Comparison of ENCODE assay signal across 9 cellular contexts in genomic region chr2:201132518-201132917, GRCh38. TPM values are rescaled to one million over a fixed set of nuclear protein-coding genes. Genes with fewer than 3 reads are reported as not detected.
DNase-seq lines count a peak whose midpoint lies in the region; ATAC-seq, FAIRE-seq and TF ChIP-seq lines count a peak whose summit lies in the region.
"Had no signal": no experiment of that assay in that cellular context is flagged by ENCODE, and none has a peak within 500 bp of the region (broad histone marks: within the 10 kb centered on the region; RNA-seq: fewer than 3 reads in every experiment).

No MANE protein-coding gene starts in this region.

- TF ChIP-seq RAD21 in HepG2 (CRISPR knock-in tag; IDR thresholded peaks at IDR 0.05): no peak

- H3K4me3 ChIP-seq in right lobe of liver (no peak overlapping the region), HepG2 (replicated peaks in 1 of 3; ENCODE audit: insufficient read depth in 1 of 3, low read depth in 2 of 3, low read length in 3 of 3) (no peak overlapping the region), MM.1S (ENCODE audit: low read length) (no peak overlapping the region), pancreas (no peak overlapping the region), HAP-1 (no peak overlapping the region)

- H3K27me3 ChIP-seq in right lobe of liver (no peaks in the 10 kb centered on the region), HepG2 (ENCODE audit: control insufficient read depth in 1 of 2, insufficient read depth in 2 of 2, low read length in 2 of 2) (no peaks in the 10 kb centered on the region), MM.1S (replicated peaks; ENCODE audit: insufficient read depth, low read length) (no peaks in the 10 kb centered on the region), pancreas (no peaks in the 10 kb centered on the region), HAP-1 (ENCODE audit: low read depth) (no peaks in the 10 kb centered on the region)

- TF ChIP-seq EP300 in HepG2 (IDR thresholded peaks at IDR 0.05; ENCODE audit: low read depth in 2 of 2, low read length in 2 of 2) (no peak), HepG2 (CRISPR knock-in tag; IDR thresholded peaks at IDR 0.05; ENCODE audit: borderline replicate concordance) (no peak)

- TF ChIP-seq POLR2A in right lobe of liver (IDR thresholded peaks at IDR 0.05) (no peak), HepG2 (IDR thresholded peaks at IDR 0.05; ENCODE audit: insufficient read depth in 1 of 2, low read depth in 2 of 2, low read length in 2 of 2) (no peak)

- peaks cover 0 to 32% (median 13%) of the 10 kb centered on the region in 4 donors for H3K4me1 ChIP-seq in right lobe of liver
- peaks cover 20% of the 10 kb centered on the region for H3K4me1 ChIP-seq in HepG2 (ENCODE audit: insufficient read depth, low read length)
- peaks cover 44% of the 10 kb centered on the region for H3K4me1 ChIP-seq in MM.1S (ENCODE audit: low read length)
- peaks cover 10 to 32% (median 25%) of the 10 kb centered on the region in 3 donors for H3K4me1 ChIP-seq in pancreas
- peaks cover 11% of the 10 kb centered on the region for H3K4me1 ChIP-seq in HAP-1

- peaks cover 0 to 48% (median 29%) of the 10 kb centered on the region in 4 donors for H3K36me3 ChIP-seq in right lobe of liver
- H3K36me3 ChIP-seq in HepG2 (replicated peaks in 1 of 2; ENCODE audit: control insufficient read depth in 1 of 2, insufficient read depth in 2 of 2, low read length in 2 of 2): peaks cover 33 to 56% of the 10 kb centered on the region in 2 experiments
- peaks cover 4% of the 10 kb centered on the region; the same call in 1 of the 2 replicates for H3K36me3 ChIP-seq in MM.1S (replicated peaks; ENCODE audit: insufficient read depth, low read length)
- H3K36me3 ChIP-seq in pancreas: peaks cover 0 to 23% (median 19%) of the 10 kb centered on the region in 3 donors
- H3K36me3 ChIP-seq in HAP-1 (replicated peaks): peaks cover 4% of the 10 kb centered on the region

- no peak overlapping the region for H2AFZ ChIP-seq in HepG2 (ENCODE audit: low read length)
- no peak overlapping the region for H2AFZ ChIP-seq in MM.1S (ENCODE audit: low read length)

- H3K9me3 Mint-ChIP-seq in endothelial cell (ENCODE audit: unreplicated experiment) (no peaks in the 10 kb centered on the region), glutamatergic neuron (ENCODE audit: unreplicated experiment) (peaks cover 3% of the 10 kb centered on the region)

- H3K9me2 ChIP-seq in MM.1S (replicated peaks; ENCODE audit: insufficient read depth, low read length): no peaks in the 10 kb centered on the region

- peaks cover 17% of the 10 kb centered on the region for H3K27me3 Mint-ChIP-seq in endothelial cell (ENCODE audit: unreplicated experiment)
- H3K27me3 Mint-ChIP-seq in glutamatergic neuron (ENCODE audit: unreplicated experiment): peaks cover 4% of the 10 kb centered on the region

- TF ChIP-seq CTCF in right lobe of liver (IDR thresholded peaks at IDR 0.05) (no peak), HepG2 (CRISPR knock-in tag; IDR thresholded peaks at IDR 0.05) (no peak), MM.1S (IDR thresholded peaks at IDR 0.05; ENCODE audit: low read length) (no peak), endothelial cell (IDR thresholded peaks at IDR 0.05; ENCODE audit: unreplicated experiment) (no peak), pancreas (IDR thresholded peaks at IDR 0.05) (no peak), glutamatergic neuron (IDR thresholded peaks at IDR 0.05; ENCODE audit: partially characterized antibody, unreplicated experiment) (no peak)

- H3K9me3 ChIP-seq in right lobe of liver (no peaks in the 10 kb centered on the region), HepG2 (ENCODE audit: low read length) (no peaks in the 10 kb centered on the region), MM.1S (replicated peaks; ENCODE audit: insufficient read depth, low read length) (no peaks in the 10 kb centered on the region), pancreas (no peaks in the 10 kb centered on the region), HAP-1 (no peaks in the 10 kb centered on the region)

- intact Hi-C loops in right lobe of liver (cut with DNase I) (no loop called here), HepG2 (cut with micrococcal nuclease; ENCODE audit: unreplicated experiment) (no loop called here), pancreas (cut with DNase I) (no loop called here)

- peaks cover 24% of the 10 kb centered on the region for H3F3A ChIP-seq in MM.1S (ENCODE audit: insufficient read depth, low read length)

- H3K27ac Mint-ChIP-seq in endothelial cell (ENCODE audit: unreplicated experiment) (peak overlapping the region; percentile 83), glutamatergic neuron (ENCODE audit: unreplicated experiment) (no peak overlapping the region)

- H3K4me2 ChIP-seq in HepG2 (ENCODE audit: low read depth, low read length) (no peak overlapping the region), MM.1S (ENCODE audit: low read depth, low read length) (no peak overlapping the region)

- ATAC-seq in right lobe of liver: peak in 1 of 4 donors; percentile 4
- ATAC-seq in HepG2: no peak
- no peak for ATAC-seq in pancreas

- FAIRE-seq in HepG2 (lab: Jason Lieb, UNC) (no peak), pancreas (lab: Jason Lieb, UNC) (no peak)

- no peak for DNase-seq in right lobe of liver
- DNase-seq in HepG2 (ENCODE audit: low spot score): no peak
- no peak for DNase-seq in MM.1S
- no peak for DNase-seq in endothelial cell (ENCODE audit: low spot score)
- no peak for DNase-seq in pancreas
- DNase-seq in HAP-1 (ENCODE audit: low spot score in 2 of 2): no peak
- no peak for DNase-seq in glutamatergic neuron
- DNase-seq in activated gamma-delta T cell (lab: John Stamatoyannopoulos, UW): no peak
- DNase-seq: DMS 273 treated with DMSO at 0.1 percent for 48 hours had no signal

- peaks cover 49% of the 10 kb centered on the region for H3K36me3 Mint-ChIP-seq in endothelial cell (ENCODE audit: low read depth, unreplicated experiment)
- H3K36me3 Mint-ChIP-seq in glutamatergic neuron (ENCODE audit: unreplicated experiment): peaks cover 7% of the 10 kb centered on the region

- no TSS peak for BruUV-seq in HepG2 (replicated peaks; lab: Mats Ljungman, UMichigan)

- H3K79me2 ChIP-seq in HepG2 (ENCODE audit: insufficient read depth, low read length) (peaks cover 57% of the 10 kb centered on the region), MM.1S (ENCODE audit: low read length) (peaks cover 84% of the 10 kb centered on the region)

- no peak overlapping the region for H3K9ac ChIP-seq in HepG2 (ENCODE audit: insufficient read depth, low read depth, low read length)
- no peak overlapping the region for H3K9ac ChIP-seq in MM.1S (ENCODE audit: low read length)

- peak overlapping the region; percentile 86 for H3K4me3 Mint-ChIP-seq in endothelial cell (ENCODE audit: unreplicated experiment)
- H3K4me3 Mint-ChIP-seq in glutamatergic neuron (ENCODE audit: unreplicated experiment): no peak overlapping the region

- H4K20me1 ChIP-seq in HepG2 (ENCODE audit: insufficient read depth, low read length): peaks cover 5% of the 10 kb centered on the region; the same call in 1 of the 2 replicates
- no peaks in the 10 kb centered on the region for H4K20me1 ChIP-seq in MM.1S (ENCODE audit: insufficient read depth, low read length)

- H3K27ac ChIP-seq in right lobe of liver (peak overlapping the region in 2 of 3 donors; percentile 3 to 87), HepG2 (ENCODE audit: extremely low read length, insufficient read depth, low read length) (no peak overlapping the region), MM.1S (ENCODE audit: low read length) (peak overlapping the region; percentile 5; the same call in 1 of the 2 replicates), pancreas (no peak overlapping the region)

- peaks cover 73% of the 10 kb centered on the region for H3K4me1 Mint-ChIP-seq in endothelial cell (ENCODE audit: unreplicated experiment)
- H3K4me1 Mint-ChIP-seq in glutamatergic neuron (ENCODE audit: low read depth, unreplicated experiment): peaks cover 8% of the 10 kb centered on the region

- CTCF ChIA-PET in HepG2 (lab: Yijun Ruan, JAX; ENCODE audit: low intra/inter-chr PET ratio, low total read pairs): no interaction called here

- POLR2A ChIA-PET in HepG2 (lab: Yijun Ruan, JAX): interaction anchor here (1.0 kb wide), 1 partner anchor 14 kb away, joined by 3 read pairs; no protein-coding TSS in a partner anchor

- WGBS in right lobe of liver (ENCODE audit: insufficient coverage, low coverage, low lambda C conversion rate, missing lambda C conversion rate): 38% methylated on average over 1 of the region's 1 CpG
- WGBS in HepG2 (ENCODE audit: low lambda C conversion rate): 100% methylated on average over 1 of the region's 1 CpG
- WGBS in pancreas, 2 donors: 77 to 81% methylated on average over 1 of the region's 1 CpG

- in situ Hi-C loops in HepG2 (cut with HindIII; ENCODE audit: extremely low pct_ligation_motif_present, low pct_unique_long_range_greater_than_20kb) (no loop called here), HAP-1 (cut with MboI; ENCODE audit: low sequenced_read_pairs) (no loop called here)

RNA-seq across cellular contexts. Expression of gene CFLAR, which starts 16.6 kb away (rescaled TPM):
- total RNA-seq in right lobe of liver (10 to 100 TPM; 50.2 to 85.4 (median 66.3) TPM), HepG2 (2016; rRNA removed; fragmentation: Illumina TruSeq; extraction: Trizol) (92.1 and 109 TPM in 2 replicates), endothelial cell (ENCODE audit: unreplicated experiment) (241 TPM), pancreas (100 to 1,000 TPM in 1 of 6 donors, 10 to 100 TPM in 5; 37.0 to 101 (median 56.6) TPM), glutamatergic neuron (ENCODE audit: unreplicated experiment) (88.0 TPM)
- total RNA-seq in HepG2 (2016; cell fraction: cytosol; rRNA removed; fragmentation: Illumina TruSeq; extraction: Trizol; ENCODE audit: low read depth): 30.7 and 32.1 TPM in 2 replicates
- 93.7 and 102 TPM in 2 replicates for total RNA-seq in HepG2 (2016; cell fraction: insoluble cytoplasmic fraction; rRNA removed; fragmentation: Illumina TruSeq; extraction: Trizol)
- total RNA-seq in HepG2 (2016; cell fraction: membrane; rRNA removed; fragmentation: Illumina TruSeq; extraction: Trizol): 40.1 and 45.4 TPM in 2 replicates
- 117 and 122 TPM in 2 replicates for total RNA-seq in HepG2 (2016; cell fraction: nucleus; rRNA removed; fragmentation: Illumina TruSeq; extraction: Trizol)
- polyA plus RNA-seq in HepG2 (2011; rRNA removed) (37.3 and 43.8 TPM in 2 replicates), pancreas (10 to 100 TPM; 34.6 to 37.1 TPM)
- polyA plus RNA-seq in HepG2 (2011; cell fraction: cytosol; rRNA removed): 20.7 and 26.9 TPM in 2 replicates
- 67.5 and 77.8 TPM in 2 replicates for polyA plus RNA-seq in HepG2 (2011; cell fraction: nucleus; rRNA removed)
- polyA plus RNA-seq in HepG2 (2012): 46.4 and 55.2 TPM in 2 replicates
- 12.3 and 18.6 TPM in 2 replicates for polyA plus RNA-seq in HepG2 (2016; cell fraction: cytosol; fragmentation: Illumina TruSeq; extraction: Trizol; ENCODE audit: low read depth)
- polyA plus RNA-seq in HepG2 (2016; cell fraction: insoluble cytoplasmic fraction; fragmentation: Illumina TruSeq; extraction: Trizol; ENCODE audit: low read depth): 85.8 and 89.0 TPM in 2 replicates
- polyA plus RNA-seq in HepG2 (2016; cell fraction: membrane; fragmentation: Illumina TruSeq; extraction: Trizol; ENCODE audit: low read depth): 27.6 and 32.5 TPM in 2 replicates
- 97.6 and 113 TPM in 2 replicates for polyA plus RNA-seq in HepG2 (2016; cell fraction: nucleus; fragmentation: Illumina TruSeq; extraction: Trizol; ENCODE audit: insufficient read depth, low read depth)
- 26.0 and 106 TPM in 2 replicates for polyA minus RNA-seq in HepG2 (2011; rRNA and poly(A)+ RNA removed; ENCODE audit: low replicate concordance)
- polyA minus RNA-seq in HepG2 (2011; cell fraction: cytosol; rRNA and poly(A)+ RNA removed): 21.5 and 23.9 TPM in 2 replicates
- polyA minus RNA-seq in HepG2 (2011; cell fraction: nucleus; rRNA and poly(A)+ RNA removed): 213 and 290 TPM in 2 replicates

RNA-seq across cellular contexts. Expression of gene CASP10, which starts 50.4 kb away (rescaled TPM):
- total RNA-seq in right lobe of liver (1 to 10 TPM; 4.2 to 9.4 (median 8.4) TPM), HepG2 (2016; rRNA removed; fragmentation: Illumina TruSeq; extraction: Trizol) (22.2 and 31.1 TPM in 2 replicates), endothelial cell (ENCODE audit: unreplicated experiment) (38.6 TPM), pancreas (10 to 100 TPM in 1 of 6 donors, 1 to 10 TPM in 5; 3.0 to 11.7 (median 5.6) TPM), glutamatergic neuron (ENCODE audit: unreplicated experiment) (not detected)
- 1.6 and 2.2 TPM in 2 replicates for total RNA-seq in HepG2 (2016; cell fraction: cytosol; rRNA removed; fragmentation: Illumina TruSeq; extraction: Trizol; ENCODE audit: low read depth)
- total RNA-seq in HepG2 (2016; cell fraction: insoluble cytoplasmic fraction; rRNA removed; fragmentation: Illumina TruSeq; extraction: Trizol): 22.9 and 30.3 TPM in 2 replicates
- total RNA-seq in HepG2 (2016; cell fraction: membrane; rRNA removed; fragmentation: Illumina TruSeq; extraction: Trizol): 6.6 and 8.3 TPM in 2 replicates
- 26.9 and 27.1 TPM in 2 replicates for total RNA-seq in HepG2 (2016; cell fraction: nucleus; rRNA removed; fragmentation: Illumina TruSeq; extraction: Trizol)
- polyA plus RNA-seq in HepG2 (2011; rRNA removed) (23.8 and 25.1 TPM in 2 replicates), pancreas (1 to 10 TPM; 3.4 to 4.6 TPM)
- 12.7 and 16.6 TPM in 2 replicates for polyA plus RNA-seq in HepG2 (2011; cell fraction: cytosol; rRNA removed)
- polyA plus RNA-seq in HepG2 (2011; cell fraction: nucleus; rRNA removed): 24.5 and 34.7 TPM in 2 replicates
- 11.2 and 17.0 TPM in 2 replicates for polyA plus RNA-seq in HepG2 (2012)
- 0.84 and 1.2 TPM in 2 replicates for polyA plus RNA-seq in HepG2 (2016; cell fraction: cytosol; fragmentation: Illumina TruSeq; extraction: Trizol; ENCODE audit: low read depth)
- 14.4 and 15.3 TPM in 2 replicates for polyA plus RNA-seq in HepG2 (2016; cell fraction: insoluble cytoplasmic fraction; fragmentation: Illumina TruSeq; extraction: Trizol; ENCODE audit: low read depth)
- 1.9 and 2.2 TPM in 2 replicates for polyA plus RNA-seq in HepG2 (2016; cell fraction: membrane; fragmentation: Illumina TruSeq; extraction: Trizol; ENCODE audit: low read depth)
- 20.1 and 22.5 TPM in 2 replicates for polyA plus RNA-seq in HepG2 (2016; cell fraction: nucleus; fragmentation: Illumina TruSeq; extraction: Trizol; ENCODE audit: insufficient read depth, low read depth)
- 7.9 and 31.1 TPM in 2 replicates for polyA minus RNA-seq in HepG2 (2011; rRNA and poly(A)+ RNA removed; ENCODE audit: low replicate concordance)
- 14.6 and 20.1 TPM in 2 replicates for polyA minus RNA-seq in HepG2 (2011; cell fraction: cytosol; rRNA and poly(A)+ RNA removed)
- polyA minus RNA-seq in HepG2 (2011; cell fraction: nucleus; rRNA and poly(A)+ RNA removed): 47.4 and 79.1 TPM in 2 replicates

Comparison
In these comparisons a context has a peak if more than half of its experiments do, and no peak if none do; other contexts are left out.
1. H3K27ac ChIP-seq: peak in right lobe of liver (2 of 3) and MM.1S (single experiment); none in HepG2 (single experiment) and pancreas (0 of 4).